ENCODE assay signal across 8 cellular contexts in the genomic region with DNA sequence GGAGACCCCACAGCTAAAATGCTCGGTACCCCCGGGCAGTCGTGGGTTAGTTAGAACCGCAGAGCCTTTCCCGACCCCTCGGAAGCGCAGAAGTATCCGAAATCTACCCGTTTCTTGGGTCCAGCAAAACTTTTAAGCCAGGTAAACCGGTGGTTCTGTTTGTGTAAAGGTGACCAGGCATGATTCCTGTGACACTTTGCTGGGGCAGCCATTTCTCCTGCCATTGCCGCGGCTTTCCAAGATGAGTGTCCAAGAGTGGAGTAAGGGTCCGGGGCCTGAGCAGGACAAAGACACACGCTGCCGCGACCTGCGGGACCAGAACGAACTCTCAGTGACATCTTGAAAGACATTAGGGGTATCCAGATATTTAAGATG. TPM values are rescaled to one million over a fixed set of nuclear protein-coding genes. Genes with fewer than 3 reads are reported as not detected.
A peak's percentile ranks its signal among the peaks of the same experiment; 100 is the strongest.
DNase-seq lines count a peak whose midpoint lies in the region; ATAC-seq and TF ChIP-seq lines count a peak whose summit lies in the region.

No MANE protein-coding gene starts in this region.

- CTCF ChIA-PET in A673 (lab: Charles Lee): no interaction called here

- H3K4me1 Mint-ChIP-seq in naive thymus-derived CD8-positive, alpha-beta T cell: peaks cover 1 to 11% (median 10%) of the 10 kb centered on the region in 4 donors

- BruUV-seq in A673 (replicated peaks; lab: Mats Ljungman, UMichigan): no TSS peak

- peak overlapping the region; percentile 38; the same call in 1 of the 2 replicates for H3K9ac ChIP-seq in KMS-11

- TF ChIP-seq CTCF in KMS-11 (conservative IDR thresholded peaks at IDR 0.05; ENCODE audit: low read depth, low read length): no peak
- TF ChIP-seq CTCF in A673 (conservative IDR thresholded peaks at IDR 0.05; ENCODE audit: low read depth, low read length): no peak

- WGBS in ectodermal cell, 2 experiments: 3 to 5% methylated on average over 18 of the region's 18 CpGs

- H3K27me3 Mint-ChIP-seq in naive thymus-derived CD8-positive, alpha-beta T cell: no peaks in the 10 kb centered on the region

- no peaks in the 10 kb centered on the region for H4K20me1 ChIP-seq in KMS-11 (ENCODE audit: insufficient read depth)

- H3K79me2 ChIP-seq in KMS-11 (ENCODE audit: insufficient read depth, low read depth): no peaks in the 10 kb centered on the region

- peak overlapping the region; percentile 66 to 85 (median 74) for H3K4me3 Mint-ChIP-seq in naive thymus-derived CD8-positive, alpha-beta T cell

- POLR2A ChIA-PET in naive thymus-derived CD8-positive, alpha-beta T cell (lab: Charles Lee): interaction anchor here (0.5 kb wide), 1 partner anchor 90 kb away, joined by 5 read pairs; no protein-coding TSS in a partner anchor
- POLR2A ChIA-PET in A673 (lab: Charles Lee; ENCODE audit: low non-redundant PET): no interaction called here

- no peak for ATAC-seq in naive thymus-derived CD8-positive, alpha-beta T cell
- ATAC-seq in GM21717 (IDR thresholded peaks at IDR 0.05; ENCODE audit: unreplicated experiment) (no peak), GM18868 (IDR thresholded peaks at IDR 0.05; ENCODE audit: unreplicated experiment) (no peak)

- peak overlapping the region in 5 of 10 donors; percentile 23 to 81 (median 59) for H3K27ac Mint-ChIP-seq in naive thymus-derived CD8-positive, alpha-beta T cell

- no peak overlapping the region for H3K4me3 ChIP-seq in KMS-11 (IDR thresholded peaks at IDR 0.05; ENCODE audit: insufficient read depth, low read depth, low read length)
- peak overlapping the region; percentile 69 for H3K4me3 ChIP-seq in ectodermal cell (ENCODE audit: insufficient read depth, low read depth, low read length)
- H3K4me3 ChIP-seq in A673 (ENCODE audit: low read depth, low read length, poor library complexity, severe bottlenecking): no peak overlapping the region

- peaks cover 5 to 25% (median 13%) of the 10 kb centered on the region in 3 donors for H3K36me3 Mint-ChIP-seq in naive thymus-derived CD8-positive, alpha-beta T cell

- H3K27me3 ChIP-seq in KMS-11 (ENCODE audit: insufficient read depth, low read depth) (no peaks in the 10 kb centered on the region), ectodermal cell (ENCODE audit: control insufficient read depth, insufficient read depth, low read length, poor library complexity, severe bottlenecking) (peaks cover 20% of the 10 kb centered on the region), A673 (replicated peaks; ENCODE audit: insufficient read depth, low read depth, low read length, poor library complexity) (no peaks in the 10 kb centered on the region)

- intact Hi-C loops in A673 (cut with micrococcal nuclease; ENCODE audit: unreplicated experiment): no loop called here

- H2AFZ ChIP-seq in KMS-11 (ENCODE audit: low read depth): peak overlapping the region; percentile 53; the same call in 1 of the 2 replicates

- H3K9me3 ChIP-seq in ectodermal cell (ENCODE audit: control insufficient read depth, low read length) (no peaks in the 10 kb centered on the region), A673 (ENCODE audit: low read depth, low read length, poor library complexity, severe bottlenecking) (no peaks in the 10 kb centered on the region)

- no peaks in the 10 kb centered on the region for H3K9me3 Mint-ChIP-seq in naive thymus-derived CD8-positive, alpha-beta T cell

- no peaks in the 10 kb centered on the region for H3K4me1 ChIP-seq in KMS-11 (ENCODE audit: low read depth, poor library complexity, severe bottlenecking)
- H3K4me1 ChIP-seq in ectodermal cell (ENCODE audit: control insufficient read depth, insufficient read depth, low read length): no peaks in the 10 kb centered on the region
- no peaks in the 10 kb centered on the region for H3K4me1 ChIP-seq in A673 (ENCODE audit: insufficient read depth, low read length, poor library complexity, severe bottlenecking)

- peak overlapping the region; percentile 58 for H3K4me2 ChIP-seq in KMS-11

- no peaks in the 10 kb centered on the region for H3K36me3 ChIP-seq in KMS-11 (ENCODE audit: insufficient read depth)
- peaks cover 6% of the 10 kb centered on the region for H3K36me3 ChIP-seq in ectodermal cell (ENCODE audit: control insufficient read depth, insufficient read depth, low read length)
- peaks cover 17% of the 10 kb centered on the region for H3K36me3 ChIP-seq in A673 (ENCODE audit: insufficient read depth, low read length, poor library complexity, severe bottlenecking)

- H3K27ac ChIP-seq in KMS-11 (no peak overlapping the region), ectodermal cell (ENCODE audit: insufficient read depth, low read depth, low read length, poor library complexity, severe bottlenecking) (no peak overlapping the region), A673 (ENCODE audit: low read depth, low read length, poor library complexity, severe bottlenecking) (no peak overlapping the region)

- peak; percentile 34 for DNase-seq in COLO668 (lab: John Stamatoyannopoulos, UW; ENCODE audit: unreplicated experiment)
- DNase-seq in naive thymus-derived CD8-positive, alpha-beta T cell: no peak
- no peak for DNase-seq in nucleus accumbens (lab: John Stamatoyannopoulos, UW)
- DNase-seq in A673 (ENCODE audit: low spot score): no peak

RNA-seq across cellular contexts. Expression of a gene that starts 0.7 kb away (rescaled TPM):
- 6.4 TPM for polyA plus RNA-seq in ectodermal cell (2013, experiment 1 of 4)
- 8.8 TPM for polyA plus RNA-seq in ectodermal cell (2013, experiment 2 of 4)
- 4.1 TPM for polyA plus RNA-seq in ectodermal cell (2013, experiment 3 of 4)
- 4.1 TPM for polyA plus RNA-seq in ectodermal cell (2013, experiment 4 of 4)
- total RNA-seq in naive thymus-derived CD8-positive, alpha-beta T cell: 1 to 10 TPM; 1.7 to 2.3 TPM
- 1 to 10 TPM in 1 of 3 donors, under 1 TPM in 2; 0.46 to 1.4 (median 0.98) TPM for polyA plus RNA-seq in naive thymus-derived CD8-positive, alpha-beta T cell
- total RNA-seq in A673 (2021): 0.32 and 0.39 TPM in 2 replicates

RNA-seq across cellular contexts. Expression of a gene that starts 46.0 kb away (rescaled TPM):
- polyA plus RNA-seq in ectodermal cell (2013, experiment 1 of 4): 39.0 TPM
- polyA plus RNA-seq in ectodermal cell (2013, experiment 2 of 4): 42.9 TPM
- polyA plus RNA-seq in ectodermal cell (2013, experiment 3 of 4): 34.3 TPM
- polyA plus RNA-seq in ectodermal cell (2013, experiment 4 of 4): 38.2 TPM
- 10 to 100 TPM; 36.6 to 38.5 TPM for total RNA-seq in naive thymus-derived CD8-positive, alpha-beta T cell
- 10 to 100 TPM; 15.6 to 25.5 (median 18.4) TPM for polyA plus RNA-seq in naive thymus-derived CD8-positive, alpha-beta T cell
- 19.3 and 27.1 TPM in 2 replicates for total RNA-seq in A673 (2021)

RNA-seq across cellular contexts. Expression of a gene that starts 46.3 kb away (rescaled TPM):
- polyA plus RNA-seq in ectodermal cell (2013, experiment 1 of 4): 45.6 TPM
- polyA plus RNA-seq in ectodermal cell (2013, experiment 2 of 4): 37.0 TPM
- polyA plus RNA-seq in ectodermal cell (2013, experiment 3 of 4): 32.1 TPM
- 34.0 TPM for polyA plus RNA-seq in ectodermal cell (2013, experiment 4 of 4)
- total RNA-seq in naive thymus-derived CD8-positive, alpha-beta T cell: 10 to 100 TPM; 25.8 to 27.3 TPM
- 10 to 100 TPM; 64.6 to 77.0 (median 71.6) TPM for polyA plus RNA-seq in naive thymus-derived CD8-positive, alpha-beta T cell
- 69.4 and 97.5 TPM in 2 replicates for total RNA-seq in A673 (2021)

RNA-seq across cellular contexts. Expression of a gene that starts 46.3 kb away (rescaled TPM):
- polyA plus RNA-seq in ectodermal cell (2013, experiment 1 of 4): 100 TPM
- 102 TPM for polyA plus RNA-seq in ectodermal cell (2013, experiment 2 of 4)
- 110 TPM for polyA plus RNA-seq in ectodermal cell (2013, experiment 3 of 4)
- polyA plus RNA-seq in ectodermal cell (2013, experiment 4 of 4): 119 TPM
- 10 to 100 TPM; 61.8 to 66.4 TPM for total RNA-seq in naive thymus-derived CD8-positive, alpha-beta T cell
- 100 to 1,000 TPM; 111 to 113 (median 113) TPM for polyA plus RNA-seq in naive thymus-derived CD8-positive, alpha-beta T cell
- total RNA-seq in A673 (2021): 77.2 and 91.4 TPM in 2 replicates
